8 cellular contexts compared by ENCODE assay signal in genomic region chr17:78497115-78497540, GRCh38.
DNase-seq lines count a peak whose midpoint lies in the region; ATAC-seq and TF ChIP-seq lines count a peak whose summit lies in the region.

No MANE protein-coding gene starts in this region.

- H3K4me3 ChIP-seq in LNCaP clone FGC (ENCODE audit: low read depth, low read length) (no peak overlapping the region), PC-9 (no peak overlapping the region), foreskin fibroblast (ENCODE audit: low read depth in 1 of 2, low read length in 2 of 2) (no peak overlapping the region), neutrophil (ENCODE audit: low read depth in 1 of 2, low read length in 1 of 2) (no peak overlapping the region)

- no peak overlapping the region for H3K4me3 Mint-ChIP-seq in activated T-helper 2 cell treated with anti-CD3 and anti-CD28 coated beads, Interferon-gamma antibody, Interleukin-2, Interleukin-4, amounts not matched to agents 10 μg/mL and 5 μg/mL and 100 μg/mL, durations not matched to agents 14 hours and 24 hours and 36 hours (ENCODE audit: low read depth)
- no peak overlapping the region for H3K4me3 Mint-ChIP-seq in type B pancreatic cell

- H3K9me3 Mint-ChIP-seq in activated T-helper 2 cell treated with anti-CD3 and anti-CD28 coated beads, Interferon-gamma antibody, Interleukin-2, Interleukin-4, amounts not matched to agents 10 μg/mL and 5 μg/mL and 100 μg/mL, durations not matched to agents 14 hours and 24 hours and 36 hours, result no peaks in the 10 kb centered on the region
- no peaks in the 10 kb centered on the region for H3K9me3 Mint-ChIP-seq in type B pancreatic cell

- BruUV-seq in PC-9 (replicated peaks; lab: Mats Ljungman, UMichigan), result no TSS peak

- DNase-seq in DMS53 (lab: John Stamatoyannopoulos, UW) (peak; percentile 92), LNCaP clone FGC (ENCODE audit: low read depth) (peak; percentile 37), PC-9 (peak; percentile 61 to 79), foreskin fibroblast (peak; percentile 63 to 86), type B pancreatic cell (ENCODE audit: extremely low spot score, unreplicated experiment) (no peak)
- peak; percentile 30 for DNase-seq in activated T-helper 2 cell treated with anti-CD3 and anti-CD28 coated beads, Interferon-gamma antibody, Interleukin-2, Interleukin-4, amounts not matched to agents 10 μg/mL and 5 μg/mL and 100 μg/mL, durations not matched to agents 14 hours and 24 hours and 36 hours (ENCODE audit: low spot score)

- H3K9me2 ChIP-seq in PC-9 (ENCODE audit: insufficient read depth), result no peaks in the 10 kb centered on the region

- intact Hi-C loops in PC-9 (cut with micrococcal nuclease; ENCODE audit: unreplicated experiment), result loop anchor here (1.0 to 2.0 kb wide), 5 partner anchors 108 to 302 kb away; no protein-coding TSS in a partner anchor
- intact Hi-C loops in activated T-helper 2 cell treated with anti-CD3 and anti-CD28 coated beads, Interferon-gamma antibody, Interleukin-2, Interleukin-4, amounts not matched to agents 10 μg/mL and 5 μg/mL and 100 μg/mL, durations not matched to agents 14 hours and 24 hours and 36 hours (cut with micrococcal nuclease), result loop anchor here (5.0 kb wide), 1 partner anchor 345 kb away; the partner anchor contains the start of gene USP36

- no peaks in the 10 kb centered on the region for H3K79me2 ChIP-seq in PC-9 (ENCODE audit: low read depth)

- no peaks in the 10 kb centered on the region for H3F3A ChIP-seq in PC-9 (ENCODE audit: insufficient read depth, low read depth)

- ATAC-seq in HG02970 (IDR thresholded peaks at IDR 0.05; ENCODE audit: low FRiP score, unreplicated experiment), result no peak

- H4K20me1 ChIP-seq in PC-9 (ENCODE audit: insufficient read depth), result no peaks in the 10 kb centered on the region

- H3K27me3 ChIP-seq in PC-9 (ENCODE audit: insufficient read depth, low read depth) (no peaks in the 10 kb centered on the region), neutrophil (no peaks in the 10 kb centered on the region)

- peak; percentile 86 for TF ChIP-seq CTCF in LNCaP clone FGC (IDR thresholded peaks at IDR 0.05; ENCODE audit: control insufficient read depth, extremely low read depth, insufficient read depth)
- peak; percentile 73 for TF ChIP-seq CTCF in PC-9 (conservative IDR thresholded peaks at IDR 0.05)
- TF ChIP-seq CTCF in foreskin fibroblast (IDR thresholded peaks at IDR 0.05; ENCODE audit: low read depth, low read length), result peak; percentile 76
- peak; percentile 51 for TF ChIP-seq CTCF in neutrophil (IDR thresholded peaks at IDR 0.05)
- peak; percentile 85 for TF ChIP-seq CTCF in type B pancreatic cell (conservative IDR thresholded peaks at IDR 0.05)

- H3K36me3 ChIP-seq in PC-9 (ENCODE audit: low read depth), result no peaks in the 10 kb centered on the region
- H3K36me3 ChIP-seq in neutrophil, result no peaks in the 10 kb centered on the region

- no peak overlapping the region for H3K4me2 ChIP-seq in PC-9

- H2AFZ ChIP-seq in PC-9, result no peak overlapping the region

- H3K36me3 Mint-ChIP-seq in activated T-helper 2 cell treated with anti-CD3 and anti-CD28 coated beads, Interferon-gamma antibody, Interleukin-2, Interleukin-4, amounts not matched to agents 10 μg/mL and 5 μg/mL and 100 μg/mL, durations not matched to agents 14 hours and 24 hours and 36 hours (ENCODE audit: low read depth), result no peaks in the 10 kb centered on the region
- H3K36me3 Mint-ChIP-seq in type B pancreatic cell, result no peaks in the 10 kb centered on the region

- no peak overlapping the region for H3K27ac Mint-ChIP-seq in activated T-helper 2 cell treated with anti-CD3 and anti-CD28 coated beads, Interferon-gamma antibody, Interleukin-2, Interleukin-4, amounts not matched to agents 10 μg/mL and 5 μg/mL and 100 μg/mL, durations not matched to agents 14 hours and 24 hours and 36 hours
- no peak overlapping the region for H3K27ac Mint-ChIP-seq in type B pancreatic cell

- CTCF ChIA-PET in PC-9 (lab: Charles Lee), result interaction anchor here (0.6 to 1.3 kb wide), 4 partner anchors 183 to 211 kb away, joined by 4 to 7 read pairs (median 5); no protein-coding TSS in a partner anchor

- H3K9me3 ChIP-seq in PC-9 (ENCODE audit: insufficient read depth, low read depth), result no peaks in the 10 kb centered on the region
- no peaks in the 10 kb centered on the region for H3K9me3 ChIP-seq in neutrophil

- H3K4me1 Mint-ChIP-seq in activated T-helper 2 cell treated with anti-CD3 and anti-CD28 coated beads, Interferon-gamma antibody, Interleukin-2, Interleukin-4, amounts not matched to agents 10 μg/mL and 5 μg/mL and 100 μg/mL, durations not matched to agents 14 hours and 24 hours and 36 hours (ENCODE audit: low read depth), result no peaks in the 10 kb centered on the region
- peaks cover 6% of the 10 kb centered on the region for H3K4me1 Mint-ChIP-seq in type B pancreatic cell (ENCODE audit: unreplicated experiment)

- H3K4me1 ChIP-seq in PC-9 (replicated peaks; ENCODE audit: insufficient read depth) (no peaks in the 10 kb centered on the region), neutrophil (ENCODE audit: control insufficient read depth in 1 of 2, insufficient read depth in 1 of 2, low read depth in 1 of 2, low read length in 1 of 2) (peaks cover 0 to 3% of the 10 kb centered on the region in 2 experiments)

- POLR2A ChIA-PET in PC-9 (lab: Charles Lee; ENCODE audit: unreplicated experiment), result interaction anchor here (0.6 kb wide), 1 partner anchor 73 kb away, joined by 6 read pairs; no protein-coding TSS in a partner anchor

- no peaks in the 10 kb centered on the region for H3K27me3 Mint-ChIP-seq in activated T-helper 2 cell treated with anti-CD3 and anti-CD28 coated beads, Interferon-gamma antibody, Interleukin-2, Interleukin-4, amounts not matched to agents 10 μg/mL and 5 μg/mL and 100 μg/mL, durations not matched to agents 14 hours and 24 hours and 36 hours (ENCODE audit: low read depth)
- no peaks in the 10 kb centered on the region for H3K27me3 Mint-ChIP-seq in type B pancreatic cell

- H3K27ac ChIP-seq in PC-9, result no peak overlapping the region
- H3K27ac ChIP-seq in neutrophil, result no peak overlapping the region
